In genomic region chr19:54955356-54955755, GRCh38 we compare ENCODE assay signal across 29 cellular contexts. TPM values are rescaled to one million over a fixed set of nuclear protein-coding genes. Genes with fewer than 3 reads are reported as not detected.
"Had no signal": no experiment of that assay in that cellular context is flagged by ENCODE, and none has a peak within 500 bp of the region (broad histone marks: within the 10 kb centered on the region; RNA-seq: fewer than 3 reads in every experiment).

No MANE protein-coding gene starts in this region.

- DNase-seq: activated CD4-positive, alpha-beta T cell treated with anti-CD3 and anti-CD28 coated beads, Interleukin-2, amount 10 ng/mL, durations not matched to agents 7 days and 5 days; activated CD8-positive, alpha-beta T cell treated with anti-CD3 and anti-CD28 coated beads, Interleukin-2, amount 10 ng/mL, durations not matched to agents 7 days and 5 days; activated naive CD4-positive, alpha-beta T cell treated with anti-CD3 and anti-CD28 coated beads for 36 hours; activated naive CD8-positive, alpha-beta T cell treated with anti-CD3 and anti-CD28 coated beads, Interleukin-2, amount 50 U/mL, for 24 hours; activated T-cell treated with anti-CD3 and anti-CD28 coated beads, Interleukin-2, amount 50 U/mL, for 24 hours; anterior cingulate cortex; dermis blood vessel endothelial cell; effector memory CD4-positive, alpha-beta T cell; glutamatergic neuron; hippocampal formation; nucleus accumbens; posterior cingulate gyrus; sigmoid colon; stimulated activated CD4-positive, alpha-beta T cell treated with anti-CD3 and anti-CD28 coated beads, Interleukin-4, amount 100 ng/mL, for 24 hours; stomach; T-helper 1 cell; T-helper 9 cell; upper lobe of right lung had no signal

- H3K4me3 ChIP-seq: esophagus muscularis mucosa, lung, sigmoid colon, stomach, thoracic aorta, upper lobe of right lung had no signal

- H3K36me3 Mint-ChIP-seq: mesothelial cell of epicardium; stimulated activated effector memory CD8-positive, alpha-beta T cell treated with anti-CD3 and anti-CD28 coated beads, Interleukin-12 subunit alpha, Interleukin-12 subunit beta, amount 100 ng/mL, for 72 hours had no signal

- H3K9me3 Mint-ChIP-seq: activated CD4-positive, alpha-beta T cell treated with anti-CD3 and anti-CD28 coated beads, Interleukin-2, amount 10 ng/mL, durations not matched to agents 7 days and 5 days; activated naive CD4-positive, alpha-beta T cell treated with anti-CD3 and anti-CD28 coated beads for 36 hours; activated naive CD8-positive, alpha-beta T cell treated with anti-CD3 and anti-CD28 coated beads, Interleukin-2, amount 50 U/mL, for 24 hours; activated T-cell treated with anti-CD3 and anti-CD28 coated beads, Interleukin-2, amount 50 U/mL, for 24 hours; mesothelial cell of epicardium; stimulated activated effector memory CD8-positive, alpha-beta T cell treated with anti-CD3 and anti-CD28 coated beads, Interleukin-12 subunit alpha, Interleukin-12 subunit beta, amount 100 ng/mL, for 72 hours had no signal

- ATAC-seq: activated CD4-positive, CD25-positive, alpha-beta regulatory T cell treated with anti-CD3 and anti-CD28 coated beads, Interleukin-2, amount 50 U/mL, for 24 hours; activated CD8-positive, alpha-beta T cell treated with anti-CD3 and anti-CD28 coated beads, Interleukin-2, amount 10 ng/mL, durations not matched to agents 7 days and 5 days; activated naive CD8-positive, alpha-beta T cell treated with anti-CD3 and anti-CD28 coated beads, Interleukin-2, amount 50 U/mL, for 24 hours; stimulated activated effector memory CD8-positive, alpha-beta T cell treated with anti-CD3 and anti-CD28 coated beads, Interleukin-12 subunit alpha, Interleukin-12 subunit beta, amount 100 ng/mL, for 72 hours; upper lobe of right lung had no signal

- H3K27ac Mint-ChIP-seq: activated CD4-positive, alpha-beta T cell treated with anti-CD3 and anti-CD28 coated beads, Interleukin-2, amount 10 ng/mL, durations not matched to agents 7 days and 5 days; activated CD8-positive, alpha-beta T cell treated with anti-CD3 and anti-CD28 coated beads, Interleukin-2, amount 10 ng/mL, durations not matched to agents 7 days and 5 days; activated naive CD4-positive, alpha-beta T cell treated with anti-CD3 and anti-CD28 coated beads for 36 hours; activated naive CD8-positive, alpha-beta T cell treated with anti-CD3 and anti-CD28 coated beads, Interleukin-2, amount 50 U/mL, for 24 hours; activated T-cell treated with anti-CD3 and anti-CD28 coated beads, Interleukin-2, amount 50 U/mL, for 24 hours; mesothelial cell of epicardium; nephron; stimulated activated effector memory CD8-positive, alpha-beta T cell treated with anti-CD3 and anti-CD28 coated beads, Interleukin-12 subunit alpha, Interleukin-12 subunit beta, amount 100 ng/mL, for 72 hours had no signal

- H3K4me1 Mint-ChIP-seq: nephron had no signal

- H3K4me3 Mint-ChIP-seq: activated CD4-positive, alpha-beta T cell treated with anti-CD3 and anti-CD28 coated beads, Interleukin-2, amount 10 ng/mL, durations not matched to agents 7 days and 5 days; activated CD8-positive, alpha-beta T cell treated with anti-CD3 and anti-CD28 coated beads, Interleukin-2, amount 10 ng/mL, durations not matched to agents 7 days and 5 days; activated naive CD4-positive, alpha-beta T cell treated with anti-CD3 and anti-CD28 coated beads for 36 hours; activated naive CD8-positive, alpha-beta T cell treated with anti-CD3 and anti-CD28 coated beads, Interleukin-2, amount 50 U/mL, for 24 hours; activated T-cell treated with anti-CD3 and anti-CD28 coated beads, Interleukin-2, amount 50 U/mL, for 24 hours; mesothelial cell of epicardium; nephron; stimulated activated effector memory CD8-positive, alpha-beta T cell treated with anti-CD3 and anti-CD28 coated beads, Interleukin-12 subunit alpha, Interleukin-12 subunit beta, amount 100 ng/mL, for 72 hours had no signal

RNA-seq across cellular contexts. Expression of gene NLRP7, which starts 8.0 kb away (rescaled TPM):
- total RNA-seq: activated CD4-positive, alpha-beta T cell treated with anti-CD3 and anti-CD28 coated beads, Interleukin-2, amount 10 ng/mL, durations not matched to agents 7 days and 5 days; activated CD8-positive, alpha-beta T cell treated with anti-CD3 and anti-CD28 coated beads, Interleukin-2, amount 10 ng/mL, durations not matched to agents 7 days and 5 days; activated naive CD4-positive, alpha-beta T cell treated with anti-CD3 and anti-CD28 coated beads for 36 hours; cerebellum; endothelial cell of umbilical vein; esophagus muscularis mucosa; lung; mesothelial cell of epicardium; renal cortical epithelial cell; sigmoid colon; stomach; thoracic aorta; upper lobe of right lung had no signal
- polyA plus RNA-seq: endothelial cell of umbilical vein, keratinocyte, stomach had no signal

RNA-seq across cellular contexts. Expression of gene NCR1, which starts 49.4 kb away (rescaled TPM):
- total RNA-seq: activated CD4-positive, alpha-beta T cell treated with anti-CD3 and anti-CD28 coated beads, Interleukin-2, amount 10 ng/mL, durations not matched to agents 7 days and 5 days; activated naive CD4-positive, alpha-beta T cell treated with anti-CD3 and anti-CD28 coated beads for 36 hours; cerebellum; dermis blood vessel endothelial cell; mesothelial cell of epicardium; renal cortical epithelial cell; sigmoid colon had no signal
- polyA plus RNA-seq: keratinocyte had no signal
